ENCODE assay signal across 1 cellular context in the genomic region with DNA sequence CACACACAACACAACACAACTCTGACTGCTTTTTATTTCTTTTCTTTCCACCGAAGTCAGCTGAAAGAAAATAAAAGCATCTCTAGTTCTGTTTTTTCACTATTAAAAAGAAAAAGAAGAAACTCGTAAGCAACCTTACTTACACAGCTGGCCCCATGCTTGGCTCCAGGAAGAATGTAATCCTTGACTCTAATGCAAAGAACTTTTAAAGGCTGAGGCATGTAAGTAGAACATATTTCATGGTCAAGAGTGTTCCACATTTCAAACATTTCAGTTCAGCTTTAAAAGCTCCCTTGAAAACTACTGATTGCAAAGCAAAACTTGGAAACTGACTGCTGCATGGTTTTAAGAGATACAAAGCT.
TF ChIP-seq lines count a peak whose summit lies in the region.

No MANE protein-coding gene starts in this region.

TF ChIP-seq in SK-N-SH, 30 proteins besides CTCF, POLR2A, EP300 and RAD21 (continued from another document):
- TF ChIP-seq MEF2A (IDR thresholded peaks at IDR 0.05; ENCODE audit: borderline replicate concordance, low read depth), result no peak
- TF ChIP-seq, protein P1, sequence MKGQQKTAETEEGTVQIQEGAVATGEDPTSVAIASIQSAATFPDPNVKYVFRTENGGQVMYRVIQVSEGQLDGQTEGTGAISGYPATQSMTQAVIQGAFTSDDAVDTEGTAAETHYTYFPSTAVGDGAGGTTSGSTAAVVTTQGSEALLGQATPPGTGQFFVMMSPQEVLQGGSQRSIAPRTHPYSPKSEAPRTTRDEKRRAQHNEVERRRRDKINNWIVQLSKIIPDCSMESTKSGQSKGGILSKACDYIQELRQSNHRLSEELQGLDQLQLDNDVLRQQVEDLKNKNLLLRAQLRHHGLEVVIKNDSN (IDR thresholded peaks at IDR 0.05; ENCODE audit: borderline replicate concordance, low read depth), result no peak
- TF ChIP-seq CHD2 (IDR thresholded peaks at IDR 0.05; ENCODE audit: low read length, partially characterized antibody), result no peak
- TF ChIP-seq POLR2AphosphoS5 (IDR thresholded peaks at IDR 0.05; ENCODE audit: low read depth, low read length), result no peak
- no peak for TF ChIP-seq RCOR1 (IDR thresholded peaks at IDR 0.05; ENCODE audit: low read length)
- no peak for TF ChIP-seq RXRA (IDR thresholded peaks at IDR 0.05; ENCODE audit: borderline replicate concordance, low read depth)
- TF ChIP-seq USF2 (IDR thresholded peaks at IDR 0.05; ENCODE audit: borderline replicate concordance, low read depth, low read length), result no peak
- TF ChIP-seq, protein P2, sequence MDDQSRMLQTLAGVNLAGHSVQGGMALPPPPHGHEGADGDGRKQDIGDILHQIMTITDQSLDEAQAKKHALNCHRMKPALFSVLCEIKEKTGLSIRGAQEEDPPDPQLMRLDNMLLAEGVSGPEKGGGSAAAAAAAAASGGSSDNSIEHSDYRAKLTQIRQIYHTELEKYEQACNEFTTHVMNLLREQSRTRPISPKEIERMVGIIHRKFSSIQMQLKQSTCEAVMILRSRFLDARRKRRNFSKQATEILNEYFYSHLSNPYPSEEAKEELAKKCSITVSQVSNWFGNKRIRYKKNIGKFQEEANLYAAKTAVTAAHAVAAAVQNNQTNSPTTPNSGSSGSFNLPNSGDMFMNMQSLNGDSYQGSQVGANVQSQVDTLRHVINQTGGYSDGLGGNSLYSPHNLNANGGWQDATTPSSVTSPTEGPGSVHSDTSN (IDR thresholded peaks at IDR 0.05), result no peak
